Comparison of ENCODE assay signal across 26 cellular contexts in genomic region chr2:55105456-55105855, GRCh38.
"Had no signal": no experiment of that assay in that cellular context is flagged by ENCODE, and none has a peak within 500 bp of the region (broad histone marks: within the 10 kb centered on the region; RNA-seq: fewer than 3 reads in every experiment).

No MANE protein-coding gene starts in this region.

- H3K27me3 ChIP-seq: adrenal gland, breast epithelium, SJSA1 had no signal

- H3K4me1 ChIP-seq: breast epithelium had no signal

- H3K4me3 Mint-ChIP-seq: activated CD8-positive, alpha-beta T cell treated with anti-CD3 and anti-CD28 coated beads, Interleukin-2, amount 10 ng/mL, durations not matched to agents 7 days and 5 days; activated naive CD8-positive, alpha-beta T cell treated with anti-CD3 and anti-CD28 coated beads, Interleukin-2, amount 10 ng/mL, durations not matched to agents 7 days and 5 days; WTC11 had no signal

- H3K4me3 ChIP-seq: adrenal gland, breast epithelium, SJSA1 had no signal

- ATAC-seq: activated CD8-positive, alpha-beta T cell treated with anti-CD3 and anti-CD28 coated beads, Interleukin-2, amount 10 ng/mL, durations not matched to agents 7 days and 5 days; SK-N-SH treated with all-trans-retinoic acid at 6 μM for 48 hours; WTC11 had no signal

- FAIRE-seq: RCC 7860 had no signal

- H3K4me1 Mint-ChIP-seq: activated naive CD8-positive, alpha-beta T cell treated with anti-CD3 and anti-CD28 coated beads, Interleukin-2, amount 10 ng/mL, durations not matched to agents 7 days and 5 days; WTC11 had no signal

- H3K27me3 Mint-ChIP-seq: activated naive CD8-positive, alpha-beta T cell treated with anti-CD3 and anti-CD28 coated beads, Interleukin-2, amount 10 ng/mL, durations not matched to agents 7 days and 5 days had no signal

- H3K36me3 Mint-ChIP-seq: activated naive CD8-positive, alpha-beta T cell treated with anti-CD3 and anti-CD28 coated beads, Interleukin-2, amount 10 ng/mL, durations not matched to agents 7 days and 5 days; WTC11 had no signal

- DNase-seq: activated CD4-positive, alpha-beta T cell treated with anti-CD3 and anti-CD28 coated beads for 48 hours; activated CD4-positive, alpha-beta T cell treated with anti-CD3 and anti-CD28 coated beads, Interleukin-2, amount 50 U/mL, for 4 hours; activated CD4-positive, CD25-positive, alpha-beta regulatory T cell treated with anti-CD3 and anti-CD28 coated beads, Interleukin-2, amount 50 U/mL, for 72 hours; activated CD8-positive, alpha-beta memory T cell treated with anti-CD3 and anti-CD28 coated beads, Interleukin-2, amount 50 U/mL, for 48 hours; activated CD8-positive, alpha-beta T cell treated with anti-CD3 and anti-CD28 coated beads, Interleukin-2, amount 10 ng/mL, durations not matched to agents 7 days and 5 days; activated naive CD4-positive, alpha-beta T cell treated with anti-CD3 and anti-CD28 coated beads, Interleukin-2, amount 50 U/mL, for 16 hours; activated naive CD8-positive, alpha-beta T cell treated with anti-CD3 and anti-CD28 coated beads, Interleukin-2, amount 10 ng/mL, durations not matched to agents 7 days and 5 days; activated T-cell treated with anti-CD3 and anti-CD28 coated beads, Interleukin-2, amount 50 U/mL, for 1 hour; adrenal gland; aorta; MV-4-11; NCI-H1092 treated with DMSO at 0.1 percent for 48 hours; NCI-H1417 treated with DMSO at 0.1 percent for 48 hours; NCI-H1694; NCI-H2029 treated with DMSO at 0.1 percent for 48 hours; NCI-H345; NCI-H510A; NCI-H526 treated with DMSO at 0.1 percent for 48 hours; NCI-H82; SHP77; SW 1271 had no signal

- H3K36me3 ChIP-seq: adrenal gland, breast epithelium, SJSA1 had no signal

- H3K9me3 ChIP-seq: adrenal gland, breast epithelium, SJSA1 had no signal

- H3K27ac Mint-ChIP-seq: activated CD8-positive, alpha-beta T cell treated with anti-CD3 and anti-CD28 coated beads, Interleukin-2, amount 10 ng/mL, durations not matched to agents 7 days and 5 days; activated naive CD8-positive, alpha-beta T cell treated with anti-CD3 and anti-CD28 coated beads, Interleukin-2, amount 10 ng/mL, durations not matched to agents 7 days and 5 days; WTC11 had no signal

- H3K27ac ChIP-seq: adrenal gland, breast epithelium, SJSA1 had no signal

- H3K9me3 Mint-ChIP-seq: activated naive CD8-positive, alpha-beta T cell treated with anti-CD3 and anti-CD28 coated beads, Interleukin-2, amount 10 ng/mL, durations not matched to agents 7 days and 5 days; WTC11 had no signal
